In the genomic region with DNA sequence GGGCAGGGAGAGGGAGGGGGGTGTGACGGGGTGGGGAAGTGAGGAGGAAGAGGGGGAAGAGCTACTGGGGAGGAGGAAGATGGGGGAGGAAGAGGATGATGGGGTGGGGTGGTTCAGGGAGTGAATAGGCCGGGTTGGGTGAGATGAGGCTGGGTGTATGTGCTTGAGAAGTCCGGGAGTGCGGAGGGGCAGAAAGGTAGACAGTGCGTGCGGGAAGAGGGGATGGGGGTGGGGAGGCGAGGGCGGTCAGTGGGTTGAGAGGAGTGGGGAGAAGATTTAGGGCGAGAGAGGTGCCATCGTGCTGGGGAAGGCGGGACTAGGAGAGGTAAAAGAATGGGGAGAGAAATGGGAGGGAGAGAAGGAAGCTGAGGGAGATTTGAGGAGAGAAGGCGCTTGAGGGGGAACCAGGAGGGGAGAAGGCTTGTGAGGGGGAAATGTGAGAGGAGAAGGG, we compare ENCODE assay signal across 11 cellular contexts. TPM values are rescaled to one million over a fixed set of nuclear protein-coding genes. Genes with fewer than 3 reads are reported as not detected.
DNase-seq lines count a peak whose midpoint lies in the region; ATAC-seq, FAIRE-seq and TF ChIP-seq lines count a peak whose summit lies in the region.
"Had no signal": no experiment of that assay in that cellular context is flagged by ENCODE, and none has a peak within 500 bp of the region (broad histone marks: within the 10 kb centered on the region; RNA-seq: fewer than 3 reads in every experiment).

No MANE protein-coding gene starts in this region.

- FAIRE-seq in urothelium cell line (lab: Jason Lieb, UNC), result peak; percentile 68

- no peaks in the 10 kb centered on the region for H3K9me3 ChIP-seq in muscle layer of colon (ENCODE audit: low read length)

- peak overlapping the region; percentile 46 for H3K4me3 Mint-ChIP-seq in activated T-cell treated with anti-CD3 and anti-CD28 coated beads, Interleukin-2, amount 50 U/mL, for 4 hours

- peak overlapping the region; percentile 52 for H3K4me3 ChIP-seq in epithelial cell of proximal tubule (ENCODE audit: low read depth, low read length)
- H3K4me3 ChIP-seq in muscle layer of colon (ENCODE audit: low read depth in 1 of 2, low read length in 2 of 2), result peak overlapping the region; percentile 35 to 86
- H3K4me3 ChIP-seq: BLaER1, cardiac muscle cell had no signal

- no peaks in the 10 kb centered on the region for H3K9me3 Mint-ChIP-seq in activated T-cell treated with anti-CD3 and anti-CD28 coated beads, Interleukin-2, amount 50 U/mL, for 4 hours

- no peak for ATAC-seq in activated T-cell treated with anti-CD3 and anti-CD28 coated beads, Interleukin-2, amount 50 U/mL, for 4 hours
- no peak for ATAC-seq in HG03342 (IDR thresholded peaks at IDR 0.05; ENCODE audit: unreplicated experiment)

- H3K27me3 Mint-ChIP-seq in activated T-cell treated with anti-CD3 and anti-CD28 coated beads, Interleukin-2, amount 50 U/mL, for 4 hours (ENCODE audit: low read depth), result peaks cover 5% of the 10 kb centered on the region

- H3K36me3 Mint-ChIP-seq in activated T-cell treated with anti-CD3 and anti-CD28 coated beads, Interleukin-2, amount 50 U/mL, for 4 hours (ENCODE audit: insufficient read depth), result no peaks in the 10 kb centered on the region

- H3K4me1 Mint-ChIP-seq in activated T-cell treated with anti-CD3 and anti-CD28 coated beads, Interleukin-2, amount 50 U/mL, for 4 hours (ENCODE audit: low read depth), result peaks cover 18% of the 10 kb centered on the region

- H3K9ac ChIP-seq in muscle layer of colon (ENCODE audit: low read length), result peak overlapping the region; percentile 13
- H3K9ac ChIP-seq: BLaER1 had no signal

- no peaks in the 10 kb centered on the region for H3K27me3 ChIP-seq in muscle layer of colon (ENCODE audit: control insufficient read depth in 1 of 2, insufficient read depth in 2 of 2, low read length in 2 of 2)
- H3K27me3 ChIP-seq: cardiac muscle cell had no signal

- TF ChIP-seq CTCF in epithelial cell of proximal tubule (conservative IDR thresholded peaks at IDR 0.05; ENCODE audit: low read depth, low read length), result no peak

- DNase-seq in activated T-cell treated with anti-CD3 and anti-CD28 coated beads, Interleukin-2, amount 50 U/mL, for 4 hours, result no peak
- no peak for DNase-seq in activated T-cell treated with anti-CD3 and anti-CD28 coated beads, Interleukin-2, amount 50 U/mL, for 48 hours
- DNase-seq in epithelial cell of proximal tubule (ENCODE audit: low read depth) (no peak), urothelium cell line (ENCODE audit: low spot score) (peak; percentile 53), SK-N-DZ (ENCODE audit: low spot score) (no peak)
- no peak for DNase-seq in stimulated activated CD4-positive, alpha-beta T cell treated with anti-CD3 and anti-CD28 coated beads, Interleukin-2, amount 100 ng/mL, for 48 hours
- DNase-seq: NCI-H774 had no signal

- H3K27ac ChIP-seq in muscle layer of colon (ENCODE audit: low read depth, low read length), result no peak overlapping the region
- H3K27ac ChIP-seq: BLaER1, cardiac muscle cell had no signal

- peaks cover 6% of the 10 kb centered on the region for H3K4me1 ChIP-seq in muscle layer of colon (ENCODE audit: insufficient read depth, low read length)
- H3K4me1 ChIP-seq: BLaER1 had no signal

- H3K36me3 ChIP-seq in muscle layer of colon (ENCODE audit: insufficient read depth, low read length), result no peaks in the 10 kb centered on the region
- H3K36me3 ChIP-seq: BLaER1, cardiac muscle cell had no signal

RNA-seq across cellular contexts. Expression of a gene that starts 30.9 kb away (rescaled TPM):
- under 1 TPM; 0.40 to 0.58 (median 0.43) TPM for total RNA-seq in activated T-cell treated with anti-CD3 and anti-CD28 coated beads, Interleukin-2, amount 50 U/mL, for 4 hours
- 2.0 and 3.3 TPM in 2 replicates for total RNA-seq in epithelial cell of proximal tubule
- polyA plus RNA-seq in SK-N-DZ (2014; cell fraction: cytosol; rRNA removed), result 7.2 and 10.2 TPM in 2 replicates
- polyA plus RNA-seq in SK-N-DZ (2014; cell fraction: nucleus; rRNA removed), result 5.3 and 7.6 TPM in 2 replicates
